ENCODE assay signal across 18 cellular contexts in genomic region chr1:16975838-16976237, GRCh38. TPM values are rescaled to one million over a fixed set of nuclear protein-coding genes. Genes with fewer than 3 reads are reported as not detected.
"Had no signal": no experiment of that assay in that cellular context is flagged by ENCODE, and none has a peak within 500 bp of the region (broad histone marks: within the 10 kb centered on the region; RNA-seq: fewer than 3 reads in every experiment).

No MANE protein-coding gene starts in this region.

- H3K27ac ChIP-seq: esophagus squamous epithelium, heart right ventricle, lower lobe of right lung, SJSA1 had no signal

- DNase-seq: activated CD4-positive, alpha-beta memory T cell treated with anti-CD3 and anti-CD28 coated beads for 36 hours; activated CD4-positive, alpha-beta T cell treated with anti-CD3 and anti-CD28 coated beads for 36 hours; activated effector memory CD4-positive, alpha-beta T cell treated with Interleukin-2 at 50 U/mL for 16 hours; activated naive CD4-positive, alpha-beta T cell treated with anti-CD3 and anti-CD28 coated beads, Interleukin-2, amount 10 ng/mL, durations not matched to agents 7 days and 5 days; activated T-cell treated with anti-CD3 and anti-CD28 coated beads, Interleukin-2, amount 50 U/mL, for 48 hours; effector memory CD4-positive, alpha-beta T cell; esophagus squamous epithelium; heart right ventricle; lower lobe of right lung; naive thymus-derived CD8-positive, alpha-beta T cell; small intestine; stimulated activated CD4-positive, alpha-beta T cell treated with anti-CD3 and anti-CD28 coated beads, Interleukin-2, amount 100 ng/mL, for 24 hours; T-helper 1 cell; trophoblast cell had no signal

- H3K9me3 Mint-ChIP-seq: activated CD4-positive, alpha-beta memory T cell treated with anti-CD3 and anti-CD28 coated beads for 36 hours; activated naive CD4-positive, alpha-beta T cell treated with anti-CD3 and anti-CD28 coated beads, Interleukin-2, amount 10 ng/mL, durations not matched to agents 7 days and 5 days; naive thymus-derived CD8-positive, alpha-beta T cell; stimulated activated memory B cell treated with anti-CD40 and anti-IgM and Interleukin-4, amounts not matched to agents 10 μg/mL and 1 μg/mL and 100 μg/mL, for 72 hours had no signal

- H3K4me3 Mint-ChIP-seq: activated CD4-positive, alpha-beta memory T cell treated with anti-CD3 and anti-CD28 coated beads for 36 hours; activated CD4-positive, alpha-beta T cell treated with anti-CD3 and anti-CD28 coated beads for 36 hours; activated naive CD4-positive, alpha-beta T cell treated with anti-CD3 and anti-CD28 coated beads, Interleukin-2, amount 10 ng/mL, durations not matched to agents 7 days and 5 days; naive thymus-derived CD8-positive, alpha-beta T cell; stimulated activated memory B cell treated with anti-CD40 and anti-IgM and Interleukin-4, amounts not matched to agents 10 μg/mL and 1 μg/mL and 100 μg/mL, for 72 hours had no signal

- ATAC-seq: activated CD4-positive, alpha-beta T cell treated with anti-CD3 and anti-CD28 coated beads for 36 hours; heart right ventricle; lower lobe of right lung; naive thymus-derived CD8-positive, alpha-beta T cell; sciatic nerve; stimulated activated memory B cell treated with anti-CD40 and anti-IgM and Interleukin-4, amounts not matched to agents 10 μg/mL and 1 μg/mL and 100 μg/mL, for 72 hours had no signal

- H3K9me3 ChIP-seq: esophagus squamous epithelium, gastroesophageal sphincter, heart right ventricle, lower lobe of right lung, SJSA1 had no signal

- H3K36me3 Mint-ChIP-seq: activated CD4-positive, alpha-beta memory T cell treated with anti-CD3 and anti-CD28 coated beads for 36 hours; activated naive CD4-positive, alpha-beta T cell treated with anti-CD3 and anti-CD28 coated beads, Interleukin-2, amount 10 ng/mL, durations not matched to agents 7 days and 5 days; stimulated activated memory B cell treated with anti-CD40 and anti-IgM and Interleukin-4, amounts not matched to agents 10 μg/mL and 1 μg/mL and 100 μg/mL, for 72 hours had no signal

- H3K36me3 ChIP-seq: SJSA1 had no signal

- H3K27me3 ChIP-seq: SJSA1 had no signal

- H3K4me3 ChIP-seq: esophagus squamous epithelium, gastroesophageal sphincter, heart right ventricle, lower lobe of right lung, SJSA1 had no signal

- H3K27ac Mint-ChIP-seq: activated CD4-positive, alpha-beta memory T cell treated with anti-CD3 and anti-CD28 coated beads for 36 hours; activated CD4-positive, alpha-beta T cell treated with anti-CD3 and anti-CD28 coated beads for 36 hours; activated naive CD4-positive, alpha-beta T cell treated with anti-CD3 and anti-CD28 coated beads, Interleukin-2, amount 10 ng/mL, durations not matched to agents 7 days and 5 days; stimulated activated memory B cell treated with anti-CD40 and anti-IgM and Interleukin-4, amounts not matched to agents 10 μg/mL and 1 μg/mL and 100 μg/mL, for 72 hours had no signal

RNA-seq across cellular contexts. Expression of gene MFAP2, which starts 4.6 kb away (rescaled TPM):
- total RNA-seq: activated CD4-positive, alpha-beta memory T cell treated with anti-CD3 and anti-CD28 coated beads for 36 hours; activated CD4-positive, alpha-beta T cell treated with anti-CD3 and anti-CD28 coated beads for 36 hours; naive thymus-derived CD8-positive, alpha-beta T cell had no signal
